Comparison of ENCODE assay signal across 33 cellular contexts in the genomic region with DNA sequence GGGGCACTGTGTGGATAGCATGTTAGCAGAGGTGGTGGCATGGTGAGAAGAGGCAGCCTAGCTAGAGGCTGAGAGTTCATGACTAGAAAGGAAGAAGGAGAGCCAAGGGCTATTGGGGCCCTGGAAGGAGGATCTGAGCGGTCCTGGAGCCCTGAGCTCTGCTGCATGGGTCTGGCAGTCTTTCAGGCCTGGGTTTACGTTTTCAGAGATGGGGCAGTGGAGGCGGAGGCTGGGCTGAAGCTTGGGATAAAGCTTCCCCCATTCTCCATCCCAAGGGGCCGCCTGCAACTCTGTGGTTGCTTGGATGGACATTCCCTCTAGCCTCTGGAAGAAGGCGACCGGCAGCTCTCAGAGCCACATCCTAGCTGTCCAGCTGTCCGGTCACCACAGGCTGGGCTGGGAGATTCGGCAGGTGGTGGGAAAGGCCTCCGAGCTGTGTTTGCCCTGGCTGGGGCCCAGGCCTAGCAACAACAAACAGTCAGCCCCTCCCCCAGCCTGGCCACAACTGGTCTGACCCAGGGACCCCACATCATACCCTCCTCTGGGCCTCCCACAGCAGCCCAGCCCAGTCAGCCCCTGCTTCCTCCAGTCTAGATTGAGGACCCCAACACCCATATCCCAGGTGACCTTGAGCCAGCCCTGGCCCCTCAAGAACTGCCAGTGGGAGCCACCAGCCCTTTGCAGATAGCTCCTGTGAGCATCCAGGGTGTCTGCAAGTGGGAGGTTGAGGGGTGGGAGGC. TPM values are rescaled to one million over a fixed set of nuclear protein-coding genes. Genes with fewer than 3 reads are reported as not detected.
DNase-seq lines count a peak whose midpoint lies in the region; ATAC-seq and TF ChIP-seq lines count a peak whose summit lies in the region.
"Had no signal": no experiment of that assay in that cellular context is flagged by ENCODE, and none has a peak within 500 bp of the region (broad histone marks: within the 10 kb centered on the region; RNA-seq: fewer than 3 reads in every experiment).

No MANE protein-coding gene starts in this region.

- H3K4me1 ChIP-seq in right atrium auricular region, result peaks cover 0 to 21% of the 10 kb centered on the region in 2 donors
- peaks cover 71% of the 10 kb centered on the region for H3K4me1 ChIP-seq in body of pancreas
- H3K4me1 ChIP-seq: A549, HAP-1, SJSA1 had no signal

- CTCF ChIA-PET in activated CD4-positive, alpha-beta T cell treated with anti-CD3 and anti-CD28 coated beads, Interleukin-2, amount 10 ng/mL, durations not matched to agents 7 days and 5 days (lab: Charles Lee), result interaction anchor here (0.5 to 3.8 kb wide), 13 partner anchors 9 to 184 kb away, joined by 3 to 22 read pairs (median 4); a partner anchor contains a TSS

- no peaks in the 10 kb centered on the region for H3K36me3 Mint-ChIP-seq in activated CD4-positive, alpha-beta T cell treated with anti-CD3 and anti-CD28 coated beads, Interleukin-2, amount 10 ng/mL, durations not matched to agents 7 days and 5 days (ENCODE audit: low read depth)
- H3K36me3 Mint-ChIP-seq: CD4-positive, CD25-positive, alpha-beta regulatory T cell; naive thymus-derived CD8-positive, alpha-beta T cell had no signal

- TF ChIP-seq CTCF in right atrium auricular region (IDR thresholded peaks at IDR 0.05), result no peak
- no peak for TF ChIP-seq CTCF in body of pancreas (IDR thresholded peaks at IDR 0.05)

- H3K36me3 ChIP-seq in right atrium auricular region, result no peaks in the 10 kb centered on the region
- no peaks in the 10 kb centered on the region for H3K36me3 ChIP-seq in body of pancreas (replicated peaks in 1 of 2; ENCODE audit: insufficient read depth in 1 of 2, low read depth in 2 of 2)
- H3K36me3 ChIP-seq: HAP-1, lower lobe of right lung, ovary, Peyer's patch, SJSA1, thyroid gland had no signal

- intact Hi-C loops in Right ventricle myocardium inferior (cut with DNase I) (no loop called here), body of pancreas (cut with DNase I) (no loop called here)

- H3K9me3 Mint-ChIP-seq in activated CD4-positive, alpha-beta T cell treated with anti-CD3 and anti-CD28 coated beads, Interleukin-2, amount 10 ng/mL, durations not matched to agents 7 days and 5 days, result no peaks in the 10 kb centered on the region
- H3K9me3 Mint-ChIP-seq: activated naive CD8-positive, alpha-beta T cell treated with anti-CD3 and anti-CD28 coated beads, Interleukin-2, amount 50 U/mL, for 24 hours; activated T-cell treated with anti-CD3 and anti-CD28 coated beads, Interleukin-2, amount 50 U/mL, for 72 hours; CD4-positive, CD25-positive, alpha-beta regulatory T cell; stimulated activated naive CD8-positive, alpha-beta T cell treated with anti-CD3 and anti-CD28 coated beads, Interleukin-15, amount 100 ng/mL, for 72 hours had no signal

- ATAC-seq in Right ventricle myocardium inferior, result no peak
- ATAC-seq in body of pancreas, result peak; percentile 75
- ATAC-seq: A549; activated naive CD8-positive, alpha-beta T cell treated with anti-CD3 and anti-CD28 coated beads, Interleukin-2, amount 50 U/mL, for 24 hours; activated T-cell treated with anti-CD3 and anti-CD28 coated beads, Interleukin-2, amount 50 U/mL, for 72 hours; lower lobe of right lung; naive thymus-derived CD8-positive, alpha-beta T cell; stimulated activated naive CD8-positive, alpha-beta T cell treated with anti-CD3 and anti-CD28 coated beads, Interleukin-15, amount 100 ng/mL, for 72 hours had no signal

- POLR2A ChIA-PET in activated CD4-positive, alpha-beta T cell treated with anti-CD3 and anti-CD28 coated beads, Interleukin-2, amount 10 ng/mL, durations not matched to agents 7 days and 5 days (lab: Charles Lee), result interaction anchor here (0.7 kb wide), 1 partner anchor 18 kb away, joined by 3 read pairs; no protein-coding TSS in a partner anchor

- no peak overlapping the region for H3K4me3 Mint-ChIP-seq in activated CD4-positive, alpha-beta T cell treated with anti-CD3 and anti-CD28 coated beads, Interleukin-2, amount 10 ng/mL, durations not matched to agents 7 days and 5 days
- H3K4me3 Mint-ChIP-seq: activated naive CD8-positive, alpha-beta T cell treated with anti-CD3 and anti-CD28 coated beads, Interleukin-2, amount 50 U/mL, for 24 hours; activated T-cell treated with anti-CD3 and anti-CD28 coated beads, Interleukin-2, amount 50 U/mL, for 72 hours; CD4-positive, CD25-positive, alpha-beta regulatory T cell; stimulated activated naive CD8-positive, alpha-beta T cell treated with anti-CD3 and anti-CD28 coated beads, Interleukin-15, amount 100 ng/mL, for 72 hours had no signal

- peaks cover 2% of the 10 kb centered on the region for H3K4me1 Mint-ChIP-seq in activated CD4-positive, alpha-beta T cell treated with anti-CD3 and anti-CD28 coated beads, Interleukin-2, amount 10 ng/mL, durations not matched to agents 7 days and 5 days
- H3K4me1 Mint-ChIP-seq: activated naive CD8-positive, alpha-beta T cell treated with anti-CD3 and anti-CD28 coated beads, Interleukin-2, amount 50 U/mL, for 24 hours had no signal

- H3K4me3 ChIP-seq in right atrium auricular region (no peak overlapping the region), body of pancreas (no peak overlapping the region), skeletal muscle cell (ENCODE audit: low read depth, low read length) (no peak overlapping the region)
- H3K4me3 ChIP-seq: A549, HAP-1, lower lobe of right lung, ovary, Peyer's patch, SJSA1, thyroid gland had no signal

- TF ChIP-seq POLR2A in body of pancreas (IDR thresholded peaks at IDR 0.05), result peak; percentile 22 to 51 (median 46)

- DNase-seq in Right ventricle myocardium inferior (ENCODE audit: missing footprints) (peak; percentile 61), right atrium auricular region (ENCODE audit: low spot score) (no peak), body of pancreas (peak; percentile 89 to 97 (median 94)), myocyte (ENCODE audit: low read depth) (peak; percentile 97), skeletal muscle cell (ENCODE audit: low read depth) (peak; percentile 21), NCI-H1436 treated with DMSO at 0.1 percent for 48 hours (lab: John Stamatoyannopoulos, UW) (no peak)
- DNase-seq in activated CD4-positive, alpha-beta T cell treated with anti-CD3 and anti-CD28 coated beads for 48 hours, result no peak
- DNase-seq in activated CD4-positive, alpha-beta T cell treated with anti-CD3 and anti-CD28 coated beads, Interleukin-2, amount 10 ng/mL, durations not matched to agents 7 days and 5 days, result no peak
- DNase-seq: activated CD4-positive, alpha-beta T cell treated with anti-CD3 and anti-CD28 coated beads, Interleukin-2, amount 50 U/mL, for 4 hours; activated naive CD8-positive, alpha-beta T cell treated with anti-CD3 and anti-CD28 coated beads, Interleukin-2, amount 50 U/mL, for 24 hours; activated T-cell treated with anti-CD3 and anti-CD28 coated beads, Interleukin-2, amount 50 U/mL, for 72 hours; CD4-positive, CD25-positive, alpha-beta regulatory T cell; DMS 273 treated with DMSO at 0.1 percent for 48 hours; foreskin fibroblast; head of caudate nucleus; Karpas-422; kidney; lower lobe of right lung; midbrain; NCI-H1417; NCI-H226; NCI-H69; Peyer's patch; stimulated activated CD4-positive, alpha-beta T cell treated with anti-CD3 and anti-CD28 coated beads, Interleukin-12 subunit alpha, Interleukin-12 subunit beta, amount 100 ng/mL, for 4 hours; stimulated activated CD4-positive, alpha-beta T cell treated with anti-CD3 and anti-CD28 coated beads, Interleukin-2, amount 100 ng/mL, for 48 hours; stimulated activated naive CD8-positive, alpha-beta T cell treated with anti-CD3 and anti-CD28 coated beads, Interleukin-15, amount 100 ng/mL, for 72 hours; thyroid gland had no signal

- H3K9me3 ChIP-seq in right atrium auricular region (no peaks in the 10 kb centered on the region), body of pancreas (no peaks in the 10 kb centered on the region)
- H3K9me3 ChIP-seq: A549, HAP-1, lower lobe of right lung, ovary, Peyer's patch, SJSA1, thyroid gland had no signal

- WGBS in body of pancreas, 2 donors, result 18 to 45% methylated on average over 6 to 9 of the region's 9 CpGs

- no peak overlapping the region for H3K27ac Mint-ChIP-seq in activated CD4-positive, alpha-beta T cell treated with anti-CD3 and anti-CD28 coated beads, Interleukin-2, amount 10 ng/mL, durations not matched to agents 7 days and 5 days
- H3K27ac Mint-ChIP-seq: activated naive CD8-positive, alpha-beta T cell treated with anti-CD3 and anti-CD28 coated beads, Interleukin-2, amount 50 U/mL, for 24 hours; activated T-cell treated with anti-CD3 and anti-CD28 coated beads, Interleukin-2, amount 50 U/mL, for 72 hours; CD4-positive, CD25-positive, alpha-beta regulatory T cell; stimulated activated naive CD8-positive, alpha-beta T cell treated with anti-CD3 and anti-CD28 coated beads, Interleukin-15, amount 100 ng/mL, for 72 hours had no signal

- H3K27me3 ChIP-seq in right atrium auricular region (no peaks in the 10 kb centered on the region), body of pancreas (no peaks in the 10 kb centered on the region)
- H3K27me3 ChIP-seq: ovary, thyroid gland had no signal

- peaks cover 51% of the 10 kb centered on the region for H3K27me3 Mint-ChIP-seq in activated CD4-positive, alpha-beta T cell treated with anti-CD3 and anti-CD28 coated beads, Interleukin-2, amount 10 ng/mL, durations not matched to agents 7 days and 5 days

- H3K27ac ChIP-seq in right atrium auricular region (no peak overlapping the region), body of pancreas (peak overlapping the region; percentile 80 to 91 (median 82))
- H3K27ac ChIP-seq: A549, lower lobe of right lung, ovary, Peyer's patch, SJSA1, thyroid gland had no signal

RNA-seq across cellular contexts. Expression of a gene that starts 1.8 kb away (rescaled TPM):
- 10.3 TPM for total RNA-seq in Right ventricle myocardium inferior
- total RNA-seq in right atrium auricular region, result 1 to 10 TPM; 2.4 to 7.9 TPM
- 10 to 100 TPM in 1 of 2 donors, 1 to 10 TPM in 1; 4.6 to 48.0 TPM for total RNA-seq in body of pancreas
- total RNA-seq in myocyte, result 9.1 and 42.7 TPM in 2 replicates
- 0.92 TPM for polyA plus RNA-seq in myocyte (2012)
- not detected for total RNA-seq in activated CD4-positive, alpha-beta T cell treated with anti-CD3 and anti-CD28 coated beads, Interleukin-2, amount 10 ng/mL, durations not matched to agents 7 days and 5 days
- total RNA-seq: activated T-cell treated with anti-CD3 and anti-CD28 coated beads, Interleukin-2, amount 50 U/mL, for 72 hours; CD4-positive, CD25-positive, alpha-beta regulatory T cell; lower lobe of right lung; naive thymus-derived CD8-positive, alpha-beta T cell; SJSA1 had no signal
- polyA plus RNA-seq: CD4-positive, CD25-positive, alpha-beta regulatory T cell; naive thymus-derived CD8-positive, alpha-beta T cell had no signal

RNA-seq across cellular contexts. Expression of a gene that starts 11.9 kb away (rescaled TPM):
- total RNA-seq in Right ventricle myocardium inferior (not detected), right atrium auricular region (not detected), body of pancreas (not detected), myocyte (1.9 and 4.4 TPM in 2 replicates)
- 0.06 TPM for polyA plus RNA-seq in myocyte (2012)
- total RNA-seq in activated CD4-positive, alpha-beta T cell treated with anti-CD3 and anti-CD28 coated beads, Interleukin-2, amount 10 ng/mL, durations not matched to agents 7 days and 5 days, result not detected
- total RNA-seq: activated T-cell treated with anti-CD3 and anti-CD28 coated beads, Interleukin-2, amount 50 U/mL, for 72 hours; CD4-positive, CD25-positive, alpha-beta regulatory T cell; dermis microvascular lymphatic vessel endothelial cell; kidney; lower lobe of right lung; naive thymus-derived CD8-positive, alpha-beta T cell; ovary; Peyer's patch; SJSA1; thyroid gland had no signal
- polyA plus RNA-seq: A549; CD4-positive, CD25-positive, alpha-beta regulatory T cell; naive thymus-derived CD8-positive, alpha-beta T cell; ovary had no signal

RNA-seq across cellular contexts. Expression of a gene that starts 32.7 kb away (rescaled TPM):
- total RNA-seq in Right ventricle myocardium inferior (153 TPM), right atrium auricular region (100 to 1,000 TPM in 1 of 2 donors, 10 to 100 TPM in 1; 72.1 to 127 TPM), body of pancreas (10 to 100 TPM; 46.2 to 53.7 TPM), myocyte (137 and 138 TPM in 2 replicates)
- polyA plus RNA-seq in myocyte (2012), result 351 TPM
- total RNA-seq in activated CD4-positive, alpha-beta T cell treated with anti-CD3 and anti-CD28 coated beads, Interleukin-2, amount 10 ng/mL, durations not matched to agents 7 days and 5 days, result 100 to 1,000 TPM; 489 to 524 TPM

RNA-seq across cellular contexts. Expression of a gene that starts 48.2 kb away (rescaled TPM):
- total RNA-seq in Right ventricle myocardium inferior, result 12.3 TPM
- 10 to 100 TPM in 1 of 2 donors, 1 to 10 TPM in 1; 6.3 to 18.7 TPM for total RNA-seq in right atrium auricular region
- total RNA-seq in body of pancreas, result 10 to 100 TPM in 1 of 2 donors, 1 to 10 TPM in 1; 5.2 to 25.4 TPM
- total RNA-seq in myocyte, result 0.51 and 1.6 TPM in 2 replicates
- polyA plus RNA-seq in myocyte (2012), result 0.58 TPM
- total RNA-seq in activated CD4-positive, alpha-beta T cell treated with anti-CD3 and anti-CD28 coated beads, Interleukin-2, amount 10 ng/mL, durations not matched to agents 7 days and 5 days, result not detected
- total RNA-seq: naive thymus-derived CD8-positive, alpha-beta T cell had no signal
- polyA plus RNA-seq: CD4-positive, CD25-positive, alpha-beta regulatory T cell; naive thymus-derived CD8-positive, alpha-beta T cell had no signal

Comparison
In these comparisons a context has a peak if more than half of its experiments do, and no peak if none do; other contexts are left out.
1. DNase-seq: peak in Right ventricle myocardium inferior (single experiment), body of pancreas (4 of 4), myocyte (single experiment) and skeletal muscle cell (single experiment); none in right atrium auricular region (single experiment), activated CD4-positive, alpha-beta T cell treated with anti-CD3 and anti-CD28 coated beads for 48 hours (single experiment), activated CD4-positive, alpha-beta T cell treated with anti-CD3 and anti-CD28 coated beads, Interleukin-2, amount 10 ng/mL, durations not matched to agents 7 days and 5 days (single experiment) and NCI-H1436 treated with DMSO at 0.1 percent for 48 hours (single experiment).
2. H3K27ac ChIP-seq: peak in body of pancreas (4 of 4); none in right atrium auricular region (0 of 2).